ENCODE assay signal across 9 cellular contexts in the genomic region with DNA sequence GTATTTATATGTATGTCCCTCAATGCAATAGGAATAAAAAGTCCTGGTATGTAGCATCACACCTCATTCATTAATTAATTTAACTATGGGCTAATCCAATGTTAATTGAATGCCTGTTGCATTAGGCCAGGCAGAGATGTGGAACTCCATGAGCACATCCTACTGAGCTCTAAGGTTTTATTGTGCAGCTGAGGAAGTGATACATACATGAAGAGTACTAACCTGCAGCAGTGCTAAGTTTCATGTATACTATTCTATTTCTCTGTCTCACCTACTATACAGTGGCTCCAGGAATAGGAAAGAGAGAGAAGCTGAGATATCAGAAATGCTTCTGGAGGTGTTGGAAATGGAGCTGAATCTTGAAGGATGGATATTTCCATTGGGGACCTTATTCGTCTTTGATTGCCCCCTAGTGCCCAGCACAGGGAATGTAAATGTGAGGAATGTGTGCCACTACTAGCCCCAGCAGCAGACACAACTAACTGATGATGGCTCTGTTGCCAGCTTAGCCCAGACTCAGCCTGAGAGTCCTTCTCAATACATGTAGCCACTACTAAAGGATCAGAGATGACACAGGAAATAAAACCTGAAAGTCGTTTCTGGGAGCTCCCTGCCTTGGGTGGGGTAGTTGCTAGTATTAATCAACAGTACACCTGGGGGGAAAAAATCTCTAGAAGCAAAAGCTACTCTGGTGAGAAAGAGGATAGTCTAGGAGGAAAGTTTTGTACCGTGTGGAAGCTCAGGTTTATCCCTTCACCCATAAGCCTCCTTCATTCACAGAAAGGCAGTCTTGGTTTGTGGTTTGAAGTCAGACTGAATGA.
DNase-seq lines count a peak whose midpoint lies in the region; ATAC-seq and TF ChIP-seq lines count a peak whose summit lies in the region.
"Had no signal": no experiment of that assay in that cellular context is flagged by ENCODE, and none has a peak within 500 bp of the region (broad histone marks: within the 10 kb centered on the region; RNA-seq: fewer than 3 reads in every experiment).

No MANE protein-coding gene starts in this region.

- no peak overlapping the region for H3K4me3 Mint-ChIP-seq in activated CD4-positive, alpha-beta T cell treated with anti-CD3 and anti-CD28 coated beads, Interleukin-2, amount 10 ng/mL, durations not matched to agents 7 days and 5 days
- H3K4me3 Mint-ChIP-seq in activated CD8-positive, alpha-beta T cell treated with anti-CD3 and anti-CD28 coated beads for 36 hours, result no peak overlapping the region
- H3K4me3 Mint-ChIP-seq in type B pancreatic cell, result no peak overlapping the region
- H3K4me3 Mint-ChIP-seq: central memory CD8-positive, alpha-beta T cell had no signal

- H3K9me3 Mint-ChIP-seq in activated CD4-positive, alpha-beta T cell treated with anti-CD3 and anti-CD28 coated beads, Interleukin-2, amount 10 ng/mL, durations not matched to agents 7 days and 5 days, result no peaks in the 10 kb centered on the region
- no peaks in the 10 kb centered on the region for H3K9me3 Mint-ChIP-seq in activated CD8-positive, alpha-beta T cell treated with anti-CD3 and anti-CD28 coated beads for 36 hours
- H3K9me3 Mint-ChIP-seq in type B pancreatic cell, result no peaks in the 10 kb centered on the region
- H3K9me3 Mint-ChIP-seq: central memory CD8-positive, alpha-beta T cell had no signal

- no peak for ATAC-seq in activated CD8-positive, alpha-beta T cell treated with anti-CD3 and anti-CD28 coated beads for 36 hours

- no peak overlapping the region for H3K27ac Mint-ChIP-seq in activated CD4-positive, alpha-beta T cell treated with anti-CD3 and anti-CD28 coated beads, Interleukin-2, amount 10 ng/mL, durations not matched to agents 7 days and 5 days
- H3K27ac Mint-ChIP-seq in activated CD8-positive, alpha-beta T cell treated with anti-CD3 and anti-CD28 coated beads for 36 hours, result no peak overlapping the region
- no peak overlapping the region for H3K27ac Mint-ChIP-seq in type B pancreatic cell

- H3K27me3 Mint-ChIP-seq in activated CD4-positive, alpha-beta T cell treated with anti-CD3 and anti-CD28 coated beads, Interleukin-2, amount 10 ng/mL, durations not matched to agents 7 days and 5 days, result peaks cover 7% of the 10 kb centered on the region
- peaks cover 20% of the 10 kb centered on the region for H3K27me3 Mint-ChIP-seq in activated CD8-positive, alpha-beta T cell treated with anti-CD3 and anti-CD28 coated beads for 36 hours
- peaks cover 41% of the 10 kb centered on the region for H3K27me3 Mint-ChIP-seq in type B pancreatic cell

- H3K4me1 Mint-ChIP-seq in activated CD4-positive, alpha-beta T cell treated with anti-CD3 and anti-CD28 coated beads, Interleukin-2, amount 10 ng/mL, durations not matched to agents 7 days and 5 days, result no peaks in the 10 kb centered on the region
- no peaks in the 10 kb centered on the region for H3K4me1 Mint-ChIP-seq in activated CD8-positive, alpha-beta T cell treated with anti-CD3 and anti-CD28 coated beads for 36 hours (ENCODE audit: low read depth)
- H3K4me1 Mint-ChIP-seq in type B pancreatic cell (ENCODE audit: unreplicated experiment), result no peaks in the 10 kb centered on the region
- H3K4me1 Mint-ChIP-seq: central memory CD8-positive, alpha-beta T cell had no signal

- intact Hi-C loops in activated CD8-positive, alpha-beta T cell treated with anti-CD3 and anti-CD28 coated beads for 36 hours (cut with micrococcal nuclease), result no loop called here

- POLR2A ChIA-PET in activated CD4-positive, alpha-beta T cell treated with anti-CD3 and anti-CD28 coated beads, Interleukin-2, amount 10 ng/mL, durations not matched to agents 7 days and 5 days (lab: Charles Lee), result no interaction called here
- POLR2A ChIA-PET in activated CD8-positive, alpha-beta T cell treated with anti-CD3 and anti-CD28 coated beads for 36 hours (lab: Charles Lee), result no interaction called here

- peak; percentile 9 for DNase-seq in activated CD4-positive, alpha-beta T cell treated with anti-CD3 and anti-CD28 coated beads, Interleukin-2, amount 10 ng/mL, durations not matched to agents 7 days and 5 days
- DNase-seq in activated CD4-positive, alpha-beta T cell treated with anti-CD3 and anti-CD28 coated beads, Interleukin-2, amount 50 U/mL, for 4 hours, result no peak
- DNase-seq in GOT3 (lab: John Stamatoyannopoulos, UW), result peak; percentile 4
- peak; percentile 61 for DNase-seq in NCI-H1105 treated with DMSO at 0.1 percent for 48 hours (lab: John Stamatoyannopoulos, UW)
- DNase-seq in activated CD8-positive, alpha-beta T cell treated with anti-CD3 and anti-CD28 coated beads for 36 hours, result peak; percentile 31
- peak; percentile 62 for DNase-seq in iPS-NIHi11 (ENCODE audit: low spot score)
- no peak for DNase-seq in type B pancreatic cell (ENCODE audit: extremely low spot score, unreplicated experiment)
- DNase-seq in activated CD8-positive, alpha-beta memory T cell treated with anti-CD3 and anti-CD28 coated beads for 24 hours, result no peak

- H3K36me3 Mint-ChIP-seq in activated CD4-positive, alpha-beta T cell treated with anti-CD3 and anti-CD28 coated beads, Interleukin-2, amount 10 ng/mL, durations not matched to agents 7 days and 5 days (ENCODE audit: low read depth), result no peaks in the 10 kb centered on the region
- H3K36me3 Mint-ChIP-seq in activated CD8-positive, alpha-beta T cell treated with anti-CD3 and anti-CD28 coated beads for 36 hours (ENCODE audit: low read depth), result no peaks in the 10 kb centered on the region
- no peaks in the 10 kb centered on the region for H3K36me3 Mint-ChIP-seq in type B pancreatic cell

- peak; percentile 49 for TF ChIP-seq CTCF in activated CD8-positive, alpha-beta T cell treated with anti-CD3 and anti-CD28 coated beads for 36 hours (IDR thresholded peaks at IDR 0.05)
- TF ChIP-seq CTCF in type B pancreatic cell (conservative IDR thresholded peaks at IDR 0.05), result peak; percentile 81

- CTCF ChIA-PET in activated CD4-positive, alpha-beta T cell treated with anti-CD3 and anti-CD28 coated beads, Interleukin-2, amount 10 ng/mL, durations not matched to agents 7 days and 5 days (lab: Charles Lee), result interaction anchor here (0.5 to 1.0 kb wide), 2 partner anchors 133 to 338 kb away, joined by 3 read pairs; no protein-coding TSS in a partner anchor
- CTCF ChIA-PET in activated CD8-positive, alpha-beta T cell treated with anti-CD3 and anti-CD28 coated beads for 36 hours (lab: Charles Lee), result interaction anchor here (0.5 to 1.4 kb wide), 10 partner anchors 8 to 378 kb away, joined by 3 to 7 read pairs (median 4); no protein-coding TSS in a partner anchor

Comparison
In these comparisons a context has a peak if more than half of its experiments do, and no peak if none do; other contexts are left out.
1. DNase-seq: peak in activated CD4-positive, alpha-beta T cell treated with anti-CD3 and anti-CD28 coated beads, Interleukin-2, amount 10 ng/mL, durations not matched to agents 7 days and 5 days (single experiment), GOT3 (single experiment), NCI-H1105 treated with DMSO at 0.1 percent for 48 hours (single experiment), activated CD8-positive, alpha-beta T cell treated with anti-CD3 and anti-CD28 coated beads for 36 hours (single experiment) and iPS-NIHi11 (single experiment); none in activated CD4-positive, alpha-beta T cell treated with anti-CD3 and anti-CD28 coated beads, Interleukin-2, amount 50 U/mL, for 4 hours (0 of 2), type B pancreatic cell (single experiment) and activated CD8-positive, alpha-beta memory T cell treated with anti-CD3 and anti-CD28 coated beads for 24 hours (single experiment).